9 cellular contexts compared by ENCODE assay signal in genomic region chr4:153115322-153116100, GRCh38.
DNase-seq lines count a peak whose midpoint lies in the region; ATAC-seq, FAIRE-seq and TF ChIP-seq lines count a peak whose summit lies in the region.
"Had no signal": no experiment of that assay in that cellular context is flagged by ENCODE, and none has a peak within 500 bp of the region (broad histone marks: within the 10 kb centered on the region; RNA-seq: fewer than 3 reads in every experiment).

No MANE protein-coding gene starts in this region.

- TF ChIP-seq POLR2A in GM12891 (IDR thresholded peaks at IDR 0.05; ENCODE audit: low read depth, low read length), result no peak

- DNase-seq in GM12891 (ENCODE audit: insufficient read length, low spot score) (no peak), OCI-M1 (lab: John Stamatoyannopoulos, UW) (peak; percentile 69), left cardiac atrium (no peak), amygdala (lab: John Stamatoyannopoulos, UW) (no peak), WERI-Rb-1 (no peak)
- DNase-seq in activated T-helper 1 cell treated with anti-CD3 and anti-CD28 coated beads, Interleukin-12 subunit alpha, Interleukin-12 subunit beta, Interleukin-2, Interleukin-4 antibody, amounts not matched to agents 30 ng/mL and 10 ng/mL and 1 ng/mL, durations not matched to agents 14 hours and 24 hours and 36 hours (ENCODE audit: low spot score), result peak; percentile 69
- peak; percentile 79 for DNase-seq in stimulated activated CD4-positive, alpha-beta T cell treated with anti-CD3 and anti-CD28 coated beads, Interleukin-1b, Interleukin-23, amount 100 ng/mL, for 48 hours

- peak; percentile 62 for FAIRE-seq in GM12891 (lab: Jason Lieb, UNC)

- H3K36me3 ChIP-seq in WERI-Rb-1, result no peaks in the 10 kb centered on the region

- H3K36me3 Mint-ChIP-seq in activated T-helper 1 cell treated with anti-CD3 and anti-CD28 coated beads, Interleukin-12 subunit alpha, Interleukin-12 subunit beta, Interleukin-2, Interleukin-4 antibody, amounts not matched to agents 30 ng/mL and 10 ng/mL and 1 ng/mL, durations not matched to agents 14 hours and 24 hours and 36 hours (ENCODE audit: low read depth), result no peaks in the 10 kb centered on the region
- H3K36me3 Mint-ChIP-seq: brain had no signal

- H3K27ac Mint-ChIP-seq in activated T-helper 1 cell treated with anti-CD3 and anti-CD28 coated beads, Interleukin-12 subunit alpha, Interleukin-12 subunit beta, Interleukin-2, Interleukin-4 antibody, amounts not matched to agents 30 ng/mL and 10 ng/mL and 1 ng/mL, durations not matched to agents 14 hours and 24 hours and 36 hours, result peak overlapping the region; percentile 80
- H3K27ac Mint-ChIP-seq: brain had no signal

- no peaks in the 10 kb centered on the region for H3K9me3 ChIP-seq in WERI-Rb-1 (ENCODE audit: severe bottlenecking)

- peak; percentile 84 for ATAC-seq in HG02798 (IDR thresholded peaks at IDR 0.05; ENCODE audit: poor library complexity, unreplicated experiment)
- ATAC-seq in left cardiac atrium, result peak; percentile 52 to 63

- peak overlapping the region; percentile 56 for H3K4me3 Mint-ChIP-seq in activated T-helper 1 cell treated with anti-CD3 and anti-CD28 coated beads, Interleukin-12 subunit alpha, Interleukin-12 subunit beta, Interleukin-2, Interleukin-4 antibody, amounts not matched to agents 30 ng/mL and 10 ng/mL and 1 ng/mL, durations not matched to agents 14 hours and 24 hours and 36 hours
- H3K4me3 Mint-ChIP-seq: brain had no signal

- H3K4me3 ChIP-seq in WERI-Rb-1 (ENCODE audit: low read depth, low read length), result no peak overlapping the region

- TF ChIP-seq CTCF in WERI-Rb-1 (IDR thresholded peaks at IDR 0.05; ENCODE audit: low read depth, low read length), result no peak

- H3K27me3 Mint-ChIP-seq in activated T-helper 1 cell treated with anti-CD3 and anti-CD28 coated beads, Interleukin-12 subunit alpha, Interleukin-12 subunit beta, Interleukin-2, Interleukin-4 antibody, amounts not matched to agents 30 ng/mL and 10 ng/mL and 1 ng/mL, durations not matched to agents 14 hours and 24 hours and 36 hours (ENCODE audit: insufficient read depth), result peaks cover 7% of the 10 kb centered on the region

- no peaks in the 10 kb centered on the region for H3K27me3 ChIP-seq in WERI-Rb-1 (ENCODE audit: insufficient read depth, low read depth, severe bottlenecking)

- H3K4me1 Mint-ChIP-seq in activated T-helper 1 cell treated with anti-CD3 and anti-CD28 coated beads, Interleukin-12 subunit alpha, Interleukin-12 subunit beta, Interleukin-2, Interleukin-4 antibody, amounts not matched to agents 30 ng/mL and 10 ng/mL and 1 ng/mL, durations not matched to agents 14 hours and 24 hours and 36 hours (ENCODE audit: low read depth), result no peaks in the 10 kb centered on the region
- H3K4me1 Mint-ChIP-seq: brain had no signal

- no peaks in the 10 kb centered on the region for H3K9me3 Mint-ChIP-seq in activated T-helper 1 cell treated with anti-CD3 and anti-CD28 coated beads, Interleukin-12 subunit alpha, Interleukin-12 subunit beta, Interleukin-2, Interleukin-4 antibody, amounts not matched to agents 30 ng/mL and 10 ng/mL and 1 ng/mL, durations not matched to agents 14 hours and 24 hours and 36 hours
- H3K9me3 Mint-ChIP-seq: brain had no signal

- H3K27ac ChIP-seq in WERI-Rb-1, result no peak overlapping the region

- intact Hi-C loops in activated T-helper 1 cell treated with anti-CD3 and anti-CD28 coated beads, Interleukin-12 subunit alpha, Interleukin-12 subunit beta, Interleukin-2, Interleukin-4 antibody, amounts not matched to agents 30 ng/mL and 10 ng/mL and 1 ng/mL, durations not matched to agents 14 hours and 24 hours and 36 hours (cut with micrococcal nuclease), result loop anchor here (1.0 to 10.0 kb wide), 10 partner anchors 19 to 631 kb away; partner anchors contain the start of genes ARFIP1, FBXW7, FHDC1 and TIGD4
- intact Hi-C loops in left cardiac atrium (cut with DNase I), result no loop called here

TF ChIP-seq in GM12891, 5 proteins besides CTCF, POLR2A, EP300 and RAD21:
- TF ChIP-seq SPI1 (IDR thresholded peaks at IDR 0.05; ENCODE audit: low read depth, low read length) (peak; percentile 56), PAX5 (IDR thresholded peaks at IDR 0.05; ENCODE audit: insufficient read depth, low read length, severe bottlenecking) (no peak), POLR2AphosphoS5 (IDR thresholded peaks at IDR 0.05; ENCODE audit: low read depth, low read length) (no peak), TAF1 (IDR thresholded peaks at IDR 0.05; ENCODE audit: low read depth, low read length) (no peak), POU2F2 (IDR thresholded peaks at IDR 0.05; ENCODE audit: low read depth, low read length) (no peak)
TF ChIP-seq in GM12891: peak in this region for 1.

Comparison
In these comparisons a context has a peak if more than half of its experiments do, and no peak if none do; other contexts are left out.
1. DNase-seq: peak in OCI-M1 (single experiment), activated T-helper 1 cell treated with anti-CD3 and anti-CD28 coated beads, Interleukin-12 subunit alpha, Interleukin-12 subunit beta, Interleukin-2, Interleukin-4 antibody, amounts not matched to agents 30 ng/mL and 10 ng/mL and 1 ng/mL, durations not matched to agents 14 hours and 24 hours and 36 hours (single experiment) and stimulated activated CD4-positive, alpha-beta T cell treated with anti-CD3 and anti-CD28 coated beads, Interleukin-1b, Interleukin-23, amount 100 ng/mL, for 48 hours (single experiment); none in GM12891 (single experiment), left cardiac atrium (single experiment), amygdala (0 of 56) and WERI-Rb-1 (single experiment).